Comparison of ENCODE assay signal across 2 cellular contexts in the genomic region with DNA sequence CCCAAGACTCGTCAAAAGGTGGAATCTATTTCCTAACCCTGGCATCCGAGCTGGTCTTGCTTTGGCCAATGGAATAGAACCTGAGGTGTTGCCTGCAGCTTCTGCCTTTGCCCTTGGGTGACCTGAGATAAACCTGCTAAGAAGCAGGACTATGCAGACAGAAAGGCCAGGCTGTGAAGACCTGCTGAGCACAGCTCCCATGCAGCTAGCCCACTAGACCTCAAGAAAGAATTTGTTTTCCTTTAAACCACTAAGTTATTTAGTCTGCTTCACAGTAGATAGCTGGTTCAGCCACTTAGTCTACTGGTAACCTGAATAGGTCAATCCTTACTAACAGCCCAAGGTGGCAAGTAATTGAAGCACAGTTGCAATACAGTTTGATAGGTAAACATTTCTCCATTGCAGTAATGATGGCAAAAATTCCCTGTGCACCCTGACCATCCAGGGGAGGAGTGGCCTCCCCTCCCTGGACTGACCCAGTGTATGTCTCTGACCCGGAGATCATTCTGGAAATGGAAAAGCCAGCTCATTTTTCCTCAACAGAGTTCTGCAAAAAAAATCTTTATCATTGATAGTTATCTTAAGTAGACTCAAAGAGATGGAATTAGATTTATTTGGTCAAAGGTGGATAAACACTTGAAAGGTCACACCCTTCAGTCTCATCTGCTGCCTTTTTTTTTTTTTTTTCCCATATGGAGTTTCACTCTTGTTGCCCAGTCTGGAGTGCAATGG.
TF ChIP-seq lines count a peak whose summit lies in the region.

No MANE protein-coding gene starts in this region.

TF ChIP-seq in liver, 16 proteins besides CTCF, POLR2A, EP300 and RAD21:
- TF ChIP-seq, protein P1, sequence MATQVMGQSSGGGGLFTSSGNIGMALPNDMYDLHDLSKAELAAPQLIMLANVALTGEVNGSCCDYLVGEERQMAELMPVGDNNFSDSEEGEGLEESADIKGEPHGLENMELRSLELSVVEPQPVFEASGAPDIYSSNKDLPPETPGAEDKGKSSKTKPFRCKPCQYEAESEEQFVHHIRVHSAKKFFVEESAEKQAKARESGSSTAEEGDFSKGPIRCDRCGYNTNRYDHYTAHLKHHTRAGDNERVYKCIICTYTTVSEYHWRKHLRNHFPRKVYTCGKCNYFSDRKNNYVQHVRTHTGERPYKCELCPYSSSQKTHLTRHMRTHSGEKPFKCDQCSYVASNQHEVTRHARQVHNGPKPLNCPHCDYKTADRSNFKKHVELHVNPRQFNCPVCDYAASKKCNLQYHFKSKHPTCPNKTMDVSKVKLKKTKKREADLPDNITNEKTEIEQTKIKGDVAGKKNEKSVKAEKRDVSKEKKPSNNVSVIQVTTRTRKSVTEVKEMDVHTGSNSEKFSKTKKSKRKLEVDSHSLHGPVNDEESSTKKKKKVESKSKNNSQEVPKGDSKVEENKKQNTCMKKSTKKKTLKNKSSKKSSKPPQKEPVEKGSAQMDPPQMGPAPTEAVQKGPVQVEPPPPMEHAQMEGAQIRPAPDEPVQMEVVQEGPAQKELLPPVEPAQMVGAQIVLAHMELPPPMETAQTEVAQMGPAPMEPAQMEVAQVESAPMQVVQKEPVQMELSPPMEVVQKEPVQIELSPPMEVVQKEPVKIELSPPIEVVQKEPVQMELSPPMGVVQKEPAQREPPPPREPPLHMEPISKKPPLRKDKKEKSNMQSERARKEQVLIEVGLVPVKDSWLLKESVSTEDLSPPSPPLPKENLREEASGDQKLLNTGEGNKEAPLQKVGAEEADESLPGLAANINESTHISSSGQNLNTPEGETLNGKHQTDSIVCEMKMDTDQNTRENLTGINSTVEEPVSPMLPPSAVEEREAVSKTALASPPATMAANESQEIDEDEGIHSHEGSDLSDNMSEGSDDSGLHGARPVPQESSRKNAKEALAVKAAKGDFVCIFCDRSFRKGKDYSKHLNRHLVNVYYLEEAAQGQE (IDR thresholded peaks at IDR 0.05) = peak; percentile 32
- peak in 1 of 2 donors; percentile 71 for TF ChIP-seq EGR1 (IDR thresholded peaks at IDR 0.05; ENCODE audit: low read depth in 2 of 2)
- TF ChIP-seq HNF4A (conservative IDR thresholded peaks at IDR 0.05) = peak; percentile 11 to 48
- peak in 1 of 2 donors; percentile 59 for TF ChIP-seq RXRA (IDR thresholded peaks at IDR 0.05)
- TF ChIP-seq FOXA1 (IDR thresholded peaks at IDR 0.05) = no peak
- TF ChIP-seq, protein P2, sequence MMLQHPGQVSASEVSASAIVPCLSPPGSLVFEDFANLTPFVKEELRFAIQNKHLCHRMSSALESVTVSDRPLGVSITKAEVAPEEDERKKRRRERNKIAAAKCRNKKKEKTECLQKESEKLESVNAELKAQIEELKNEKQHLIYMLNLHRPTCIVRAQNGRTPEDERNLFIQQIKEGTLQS (IDR thresholded peaks at IDR 0.05) = no peak
- TF ChIP-seq JUND (IDR thresholded peaks at IDR 0.05) = peak in 1 of 2 donors; percentile 92
- no peak for TF ChIP-seq HNF4G (IDR thresholded peaks at IDR 0.05)

TF ChIP-seq in HepG2, 621 proteins besides CTCF, POLR2A, EP300 and RAD21:
- TF ChIP-seq, protein P3, sequence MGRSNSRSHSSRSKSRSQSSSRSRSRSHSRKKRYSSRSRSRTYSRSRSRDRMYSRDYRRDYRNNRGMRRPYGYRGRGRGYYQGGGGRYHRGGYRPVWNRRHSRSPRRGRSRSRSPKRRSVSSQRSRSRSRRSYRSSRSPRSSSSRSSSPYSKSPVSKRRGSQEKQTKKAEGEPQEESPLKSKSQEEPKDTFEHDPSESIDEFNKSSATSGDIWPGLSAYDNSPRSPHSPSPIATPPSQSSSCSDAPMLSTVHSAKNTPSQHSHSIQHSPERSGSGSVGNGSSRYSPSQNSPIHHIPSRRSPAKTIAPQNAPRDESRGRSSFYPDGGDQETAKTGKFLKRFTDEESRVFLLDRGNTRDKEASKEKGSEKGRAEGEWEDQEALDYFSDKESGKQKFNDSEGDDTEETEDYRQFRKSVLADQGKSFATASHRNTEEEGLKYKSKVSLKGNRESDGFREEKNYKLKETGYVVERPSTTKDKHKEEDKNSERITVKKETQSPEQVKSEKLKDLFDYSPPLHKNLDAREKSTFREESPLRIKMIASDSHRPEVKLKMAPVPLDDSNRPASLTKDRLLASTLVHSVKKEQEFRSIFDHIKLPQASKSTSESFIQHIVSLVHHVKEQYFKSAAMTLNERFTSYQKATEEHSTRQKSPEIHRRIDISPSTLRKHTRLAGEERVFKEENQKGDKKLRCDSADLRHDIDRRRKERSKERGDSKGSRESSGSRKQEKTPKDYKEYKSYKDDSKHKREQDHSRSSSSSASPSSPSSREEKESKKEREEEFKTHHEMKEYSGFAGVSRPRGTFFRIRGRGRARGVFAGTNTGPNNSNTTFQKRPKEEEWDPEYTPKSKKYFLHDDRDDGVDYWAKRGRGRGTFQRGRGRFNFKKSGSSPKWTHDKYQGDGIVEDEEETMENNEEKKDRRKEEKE (IDR thresholded peaks at IDR 0.05) = no peak
- TF ChIP-seq KAT2B (IDR thresholded peaks at IDR 0.05; ENCODE audit: borderline replicate concordance, low read depth, low read length) = no peak
- no peak for TF ChIP-seq ZNF782 (CRISPR knock-in tag; IDR thresholded peaks at IDR 0.05; ENCODE audit: borderline replicate concordance)
- no peak for TF ChIP-seq EEA1 (CRISPR knock-in tag; IDR thresholded peaks at IDR 0.05; ENCODE audit: borderline replicate concordance)
- no peak for TF ChIP-seq ZNF543 (CRISPR knock-in tag; IDR thresholded peaks at IDR 0.05)
- TF ChIP-seq FIP1L1 (IDR thresholded peaks at IDR 0.05; ENCODE audit: borderline replicate concordance, insufficient read depth, low read depth, low read length) = no peak
- no peak for TF ChIP-seq ZNF550 (CRISPR knock-in tag; IDR thresholded peaks at IDR 0.05; ENCODE audit: borderline replicate concordance)
- TF ChIP-seq ZFP37 (CRISPR knock-in tag; IDR thresholded peaks at IDR 0.05; ENCODE audit: borderline replicate concordance) = no peak
- TF ChIP-seq, protein P4, sequence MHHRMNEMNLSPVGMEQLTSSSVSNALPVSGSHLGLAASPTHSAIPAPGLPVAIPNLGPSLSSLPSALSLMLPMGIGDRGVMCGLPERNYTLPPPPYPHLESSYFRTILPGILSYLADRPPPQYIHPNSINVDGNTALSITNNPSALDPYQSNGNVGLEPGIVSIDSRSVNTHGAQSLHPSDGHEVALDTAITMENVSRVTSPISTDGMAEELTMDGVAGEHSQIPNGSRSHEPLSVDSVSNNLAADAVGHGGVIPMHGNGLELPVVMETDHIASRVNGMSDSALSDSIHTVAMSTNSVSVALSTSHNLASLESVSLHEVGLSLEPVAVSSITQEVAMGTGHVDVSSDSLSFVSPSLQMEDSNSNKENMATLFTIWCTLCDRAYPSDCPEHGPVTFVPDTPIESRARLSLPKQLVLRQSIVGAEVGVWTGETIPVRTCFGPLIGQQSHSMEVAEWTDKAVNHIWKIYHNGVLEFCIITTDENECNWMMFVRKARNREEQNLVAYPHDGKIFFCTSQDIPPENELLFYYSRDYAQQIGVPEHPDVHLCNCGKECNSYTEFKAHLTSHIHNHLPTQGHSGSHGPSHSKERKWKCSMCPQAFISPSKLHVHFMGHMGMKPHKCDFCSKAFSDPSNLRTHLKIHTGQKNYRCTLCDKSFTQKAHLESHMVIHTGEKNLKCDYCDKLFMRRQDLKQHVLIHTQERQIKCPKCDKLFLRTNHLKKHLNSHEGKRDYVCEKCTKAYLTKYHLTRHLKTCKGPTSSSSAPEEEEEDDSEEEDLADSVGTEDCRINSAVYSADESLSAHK (CRISPR knock-in tag; IDR thresholded peaks at IDR 0.05; ENCODE audit: borderline replicate concordance) = no peak
- TF ChIP-seq ATF1 (CRISPR knock-in tag; IDR thresholded peaks at IDR 0.05) = no peak
- TF ChIP-seq, protein P5, sequence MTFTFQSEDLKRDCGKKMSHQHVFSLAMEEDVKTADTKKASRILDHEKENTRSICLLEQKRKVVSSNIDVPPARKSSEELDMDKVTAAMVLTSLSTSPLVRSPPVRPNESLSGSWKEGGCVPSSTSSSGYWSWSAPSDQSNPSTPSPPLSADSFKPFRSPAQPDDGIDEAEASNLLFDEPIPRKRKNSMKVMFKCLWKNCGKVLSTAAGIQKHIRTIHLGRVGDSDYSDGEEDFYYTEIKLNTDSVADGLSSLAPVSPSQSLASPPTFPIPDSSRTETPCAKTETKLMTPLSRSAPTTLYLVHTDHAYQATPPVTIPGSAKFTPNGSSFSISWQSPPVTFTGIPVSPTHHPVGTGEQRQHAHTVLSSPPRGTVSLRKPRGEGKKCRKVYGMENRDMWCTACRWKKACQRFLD (CRISPR knock-in tag; IDR thresholded peaks at IDR 0.05; ENCODE audit: borderline replicate concordance) = no peak
- TF ChIP-seq, protein P6, sequence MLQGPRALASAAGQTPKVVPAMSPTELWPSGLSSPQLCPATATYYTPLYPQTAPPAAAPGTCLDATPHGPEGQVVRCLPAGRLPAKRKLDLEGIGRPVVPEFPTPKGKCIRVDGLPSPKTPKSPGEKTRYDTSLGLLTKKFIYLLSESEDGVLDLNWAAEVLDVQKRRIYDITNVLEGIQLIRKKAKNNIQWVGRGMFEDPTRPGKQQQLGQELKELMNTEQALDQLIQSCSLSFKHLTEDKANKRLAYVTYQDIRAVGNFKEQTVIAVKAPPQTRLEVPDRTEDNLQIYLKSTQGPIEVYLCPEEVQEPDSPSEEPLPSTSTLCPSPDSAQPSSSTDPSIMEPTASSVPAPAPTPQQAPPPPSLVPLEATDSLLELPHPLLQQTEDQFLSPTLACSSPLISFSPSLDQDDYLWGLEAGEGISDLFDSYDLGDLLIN (CRISPR knock-in tag; IDR thresholded peaks at IDR 0.05; ENCODE audit: borderline replicate concordance) = no peak
- no peak for TF ChIP-seq HOXA5 (CRISPR knock-in tag; IDR thresholded peaks at IDR 0.05)
TF ChIP-seq in HepG2: peak in this region for 0.
